9 cellular contexts compared by ENCODE assay signal in the genomic region with DNA sequence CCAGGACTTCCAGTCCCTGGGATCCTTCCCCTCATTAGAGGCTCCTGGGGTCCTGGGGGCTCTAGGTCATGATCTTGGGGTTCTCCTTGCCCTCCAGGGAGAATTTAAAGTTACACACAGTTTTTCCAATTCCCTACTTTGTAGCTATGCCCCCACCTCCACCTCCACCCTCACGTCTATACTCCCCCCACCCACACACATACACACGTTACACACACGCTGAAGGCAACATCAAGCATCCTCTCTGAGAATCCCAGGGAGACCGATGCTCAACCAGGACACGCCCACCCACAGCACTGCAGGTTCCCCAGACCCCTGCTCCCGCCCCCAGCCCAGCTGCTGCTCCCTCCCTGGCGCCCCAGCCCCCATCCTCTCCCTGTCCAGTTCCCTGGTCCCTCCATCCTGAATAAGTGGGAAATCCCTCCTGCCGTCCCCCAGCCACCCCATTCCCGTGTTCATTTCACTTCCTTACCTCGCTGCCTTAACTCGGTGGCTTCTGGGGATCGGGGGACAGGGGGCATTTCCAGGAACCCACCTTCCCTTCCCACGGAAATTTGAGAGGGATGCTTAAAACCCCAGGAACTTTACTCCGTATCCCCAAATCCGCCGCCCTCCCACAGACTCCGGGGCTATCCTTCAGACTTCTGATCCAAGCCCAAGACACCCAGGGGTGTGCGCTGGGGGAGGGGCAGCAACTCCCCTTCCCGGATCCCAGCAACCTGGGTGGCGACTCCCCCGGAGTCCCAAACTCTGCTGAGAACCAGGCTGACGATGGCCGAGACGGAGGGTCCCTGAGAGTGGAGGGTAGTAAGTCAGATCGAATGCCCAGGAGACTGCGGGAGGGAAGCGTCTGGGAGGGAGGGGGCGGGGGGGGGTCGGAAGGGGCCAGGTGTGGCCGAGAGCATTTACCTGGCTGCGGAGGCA. TPM values are rescaled to one million over a fixed set of nuclear protein-coding genes. Genes with fewer than 3 reads are reported as not detected.
A peak's percentile ranks its signal among the peaks of the same experiment; 100 is the strongest.
DNase-seq lines count a peak whose midpoint lies in the region; ATAC-seq and TF ChIP-seq lines count a peak whose summit lies in the region.
"Had no signal": no experiment of that assay in that cellular context is flagged by ENCODE, and none has a peak within 500 bp of the region (broad histone marks: within the 10 kb centered on the region; RNA-seq: fewer than 3 reads in every experiment).

No MANE protein-coding gene starts in this region.

- no peaks in the 10 kb centered on the region for H3K36me3 ChIP-seq in ascending aorta
- H3K36me3 ChIP-seq in stomach = no peaks in the 10 kb centered on the region

- no peak for ATAC-seq in HG02610 (IDR thresholded peaks at IDR 0.05; ENCODE audit: unreplicated experiment)

- TF ChIP-seq CTCF in ascending aorta (IDR thresholded peaks at IDR 0.05) = no peak
- TF ChIP-seq CTCF in stomach (IDR thresholded peaks at IDR 0.05) = no peak

- H3K9me3 ChIP-seq in ascending aorta (no peaks in the 10 kb centered on the region), iPS-18c (ENCODE audit: control insufficient read depth, insufficient read depth, low read length) (no peaks in the 10 kb centered on the region), stomach (no peaks in the 10 kb centered on the region)

- H3K27me3 ChIP-seq in ascending aorta (no peaks in the 10 kb centered on the region), stomach (peaks cover 0 to 51% (median 13%) of the 10 kb centered on the region in 3 donors)

- no peak for TF ChIP-seq POLR2A in stomach (IDR thresholded peaks at IDR 0.05)

- intact Hi-C loops in ascending aorta (cut with DNase I) = loop anchor here (2.0 kb wide), 2 partner anchors 15 to 23 kb away; no protein-coding TSS in a partner anchor
- intact Hi-C loops in stomach (cut with DNase I; ENCODE audit: low total_unique reads) = no loop called here

- WGBS in stomach, 5 donors = 8 to 14% (median 11%) methylated on average over 25 to 31 of the region's 31 CpGs

- TF ChIP-seq EP300 in stomach (IDR thresholded peaks at IDR 0.05) = no peak

- peak; percentile 44 for DNase-seq in NCI-H2227 (lab: John Stamatoyannopoulos, UW; ENCODE audit: unreplicated experiment)
- DNase-seq in NCI-H2227 treated with DMSO at 0.1 percent for 48 hours (lab: John Stamatoyannopoulos, UW) = no peak
- peak in 1 of 2 donors; percentile 69 for DNase-seq in ascending aorta (ENCODE audit: low spot score in 2 of 2)
- DNase-seq in stomach = no peak
- no peak for DNase-seq in NCI-H2196 treated with DMSO at 0.1 percent for 48 hours (lab: John Stamatoyannopoulos, UW; ENCODE audit: unreplicated experiment)
- DNase-seq in NCI-H1436 treated with DMSO at 0.1 percent for 48 hours (lab: John Stamatoyannopoulos, UW) = no peak

- H3K4me3 ChIP-seq in ascending aorta (peak overlapping the region; percentile 71 to 82), iPS-18c (ENCODE audit: insufficient read depth, low read depth, low read length) (peak overlapping the region; percentile 58), stomach (peak overlapping the region; percentile 46 to 66 (median 56))

- H3K4me1 ChIP-seq in ascending aorta (peaks cover 0 to 31% of the 10 kb centered on the region in 2 donors), stomach (peaks cover 14 to 26% (median 21%) of the 10 kb centered on the region in 4 donors)

- peak overlapping the region; percentile 32 to 33 for H3K27ac ChIP-seq in ascending aorta
- peak overlapping the region in 1 of 5 donors; percentile 44 for H3K27ac ChIP-seq in stomach

RNA-seq across cellular contexts. Expression of gene TNS1, which starts 6.7 kb away (rescaled TPM):
- total RNA-seq in ascending aorta (1,334 TPM), stomach (100 to 1,000 TPM; 145 to 682 (median 198) TPM)
- 10 to 100 TPM; 18.5 to 44.9 (median 33.2) TPM for polyA plus RNA-seq in stomach

RNA-seq across cellular contexts. Expression of gene RUFY4, which starts 59.6 kb away (rescaled TPM):
- total RNA-seq in ascending aorta (not detected), stomach (not detected)
- polyA plus RNA-seq in stomach = under 1 TPM in 2 of 3 donors, not detected in 1; 0.12 to 0.43 TPM
- total RNA-seq: pulmonary artery endothelial cell had no signal
